8 cellular contexts compared by ENCODE assay signal in genomic region chr9:128026255-128027165, GRCh38. TPM values are rescaled to one million over a fixed set of nuclear protein-coding genes. Genes with fewer than 3 reads are reported as not detected.
DNase-seq lines count a peak whose midpoint lies in the region; ATAC-seq and TF ChIP-seq lines count a peak whose summit lies in the region.

No MANE protein-coding gene starts in this region.

- no peaks in the 10 kb centered on the region for H3K36me3 Mint-ChIP-seq in activated T-cell treated with anti-CD3 and anti-CD28 coated beads, Interleukin-2, amount 50 U/mL, for 24 hours (ENCODE audit: low read depth)

- DNase-seq in M059J (ENCODE audit: low read depth), result peak; percentile 75
- DNase-seq in activated T-cell treated with anti-CD3 and anti-CD28 coated beads, Interleukin-2, amount 50 U/mL, for 24 hours, result peak; percentile 77
- no peak for DNase-seq in upper lobe of right lung
- no peak for DNase-seq in NCI-H2196 (lab: John Stamatoyannopoulos, UW; ENCODE audit: unreplicated experiment)
- DNase-seq in kidney glomerular epithelial cell (lab: John Stamatoyannopoulos, UW), result no peak

- peak overlapping the region; percentile 66 for H3K4me3 Mint-ChIP-seq in activated T-cell treated with anti-CD3 and anti-CD28 coated beads, Interleukin-2, amount 50 U/mL, for 24 hours

- no peak for TF ChIP-seq CTCF in upper lobe of right lung (IDR thresholded peaks at IDR 0.05)

- H3K27me3 ChIP-seq in upper lobe of right lung, result no peaks in the 10 kb centered on the region

- H3K4me1 ChIP-seq in mesodermal cell (ENCODE audit: control insufficient read depth, insufficient read depth, low read length, poor library complexity, severe bottlenecking), result no peaks in the 10 kb centered on the region
- H3K4me1 ChIP-seq in upper lobe of right lung, result peaks cover 11% of the 10 kb centered on the region

- peak overlapping the region; percentile 13 for H3K27ac ChIP-seq in mesodermal cell (ENCODE audit: low read depth, low read length, severe bottlenecking)
- peak overlapping the region; percentile 55 for H3K27ac ChIP-seq in upper lobe of right lung

- intact Hi-C loops in upper lobe of right lung (cut with DNase I), result no loop called here

- no peaks in the 10 kb centered on the region for H3K9me3 Mint-ChIP-seq in activated T-cell treated with anti-CD3 and anti-CD28 coated beads, Interleukin-2, amount 50 U/mL, for 24 hours

- WGBS in mesodermal cell (ENCODE audit: insufficient coverage in 2 of 2), 2 experiments, result 89 to 90% methylated on average over 17 of the region's 19 CpGs

- H3K4me1 Mint-ChIP-seq in activated T-cell treated with anti-CD3 and anti-CD28 coated beads, Interleukin-2, amount 50 U/mL, for 24 hours (ENCODE audit: low read depth), result peaks cover 90% of the 10 kb centered on the region

- H3K27me3 Mint-ChIP-seq in activated T-cell treated with anti-CD3 and anti-CD28 coated beads, Interleukin-2, amount 50 U/mL, for 24 hours, result no peaks in the 10 kb centered on the region

- H3K4me3 ChIP-seq in mesodermal cell (ENCODE audit: extremely low read depth, insufficient read depth, low read length, poor library complexity, severe bottlenecking) (no peak overlapping the region), upper lobe of right lung (no peak overlapping the region)

- H3K27ac Mint-ChIP-seq in activated T-cell treated with anti-CD3 and anti-CD28 coated beads, Interleukin-2, amount 50 U/mL, for 24 hours, result peak overlapping the region; percentile 89

- H3K36me3 ChIP-seq in mesodermal cell (ENCODE audit: control insufficient read depth, insufficient read depth, low read length), result no peaks in the 10 kb centered on the region
- no peaks in the 10 kb centered on the region for H3K36me3 ChIP-seq in upper lobe of right lung

- H3K9me3 ChIP-seq in mesodermal cell (ENCODE audit: control insufficient read depth, low read length) (no peaks in the 10 kb centered on the region), upper lobe of right lung (no peaks in the 10 kb centered on the region)

- ATAC-seq in GM18520 (IDR thresholded peaks at IDR 0.05; ENCODE audit: unreplicated experiment) (peak; percentile 34), upper lobe of right lung (peak; percentile 53), HG02852 (IDR thresholded peaks at IDR 0.05; ENCODE audit: unreplicated experiment) (no peak)

RNA-seq across cellular contexts. Expression of gene NAIF1, which starts 40.6 kb away (rescaled TPM):
- total RNA-seq in M059J (2014; rRNA removed; shearing (Covaris generic)), result 10.5 and 13.7 TPM in 2 replicates
- polyA plus RNA-seq in mesodermal cell (2013, experiment 1 of 2), result 7.5 TPM
- 8.9 TPM for polyA plus RNA-seq in mesodermal cell (2013, experiment 2 of 2)
- total RNA-seq in upper lobe of right lung, result 11.8 TPM

RNA-seq across cellular contexts. Expression of gene SLC25A25, which starts 41.5 kb away (rescaled TPM):
- total RNA-seq in M059J (2014; rRNA removed; shearing (Covaris generic)), result 8.7 and 19.8 TPM in 2 replicates
- polyA plus RNA-seq in mesodermal cell (2013, experiment 1 of 2), result 7.2 TPM
- 7.5 TPM for polyA plus RNA-seq in mesodermal cell (2013, experiment 2 of 2)
- 34.7 TPM for total RNA-seq in upper lobe of right lung

RNA-seq across cellular contexts. Expression of gene EEIG1, which starts 45.7 kb away (rescaled TPM):
- total RNA-seq in M059J (2014; rRNA removed; shearing (Covaris generic)), result 4.3 and 35.5 TPM in 2 replicates
- 17.7 TPM for polyA plus RNA-seq in mesodermal cell (2013, experiment 1 of 2)
- 15.3 TPM for polyA plus RNA-seq in mesodermal cell (2013, experiment 2 of 2)
- 44.7 TPM for total RNA-seq in upper lobe of right lung

Comparison
In these comparisons a context has a peak if more than half of its experiments do, and no peak if none do; other contexts are left out.
1. DNase-seq: peak in M059J (single experiment) and activated T-cell treated with anti-CD3 and anti-CD28 coated beads, Interleukin-2, amount 50 U/mL, for 24 hours (single experiment); none in upper lobe of right lung (single experiment), NCI-H2196 (single experiment) and kidney glomerular epithelial cell (single experiment).